1 cellular context compared by ENCODE assay signal in the genomic region with DNA sequence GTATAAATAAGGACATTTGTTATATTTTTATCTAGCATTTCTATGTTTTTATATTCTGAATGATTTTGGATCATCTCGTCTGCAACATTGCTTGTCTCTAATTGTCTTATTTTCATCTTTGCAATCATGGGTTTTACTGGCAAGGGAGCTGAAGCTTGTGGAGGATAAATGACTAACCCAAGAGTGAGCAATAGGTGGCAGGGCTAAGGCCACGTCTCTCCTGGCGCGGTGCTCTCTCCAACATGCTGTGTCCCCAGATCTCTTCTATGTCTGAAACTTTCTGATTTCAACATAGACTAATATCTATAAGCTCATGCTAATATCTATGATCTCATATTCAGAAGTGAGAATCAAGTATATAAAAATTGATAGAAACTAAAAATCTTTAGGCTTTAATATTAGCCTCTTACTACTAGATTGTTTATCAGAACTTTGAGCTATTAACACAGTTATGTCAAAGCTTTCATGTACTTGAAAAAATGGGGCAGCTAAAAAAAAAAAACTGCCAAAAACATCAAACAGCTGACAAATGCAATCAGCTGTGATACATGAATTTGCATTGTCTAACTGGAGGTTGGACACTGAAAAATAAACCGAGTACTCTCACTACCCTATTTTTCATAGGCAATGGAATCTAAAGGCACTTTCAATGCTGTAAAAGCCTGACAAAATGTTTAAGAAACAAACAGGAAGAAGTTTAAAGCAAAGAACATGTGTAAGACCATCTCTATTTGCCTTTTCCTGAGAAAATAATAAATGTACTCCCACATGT.
A peak's percentile ranks its signal among the peaks of the same experiment; 100 is the strongest.
TF ChIP-seq lines count a peak whose summit lies in the region.

No MANE protein-coding gene starts in this region.

TF ChIP-seq in GM12878, 131 proteins besides CTCF, POLR2A, EP300 and RAD21 (continued from another document):
- TF ChIP-seq, protein P1, sequence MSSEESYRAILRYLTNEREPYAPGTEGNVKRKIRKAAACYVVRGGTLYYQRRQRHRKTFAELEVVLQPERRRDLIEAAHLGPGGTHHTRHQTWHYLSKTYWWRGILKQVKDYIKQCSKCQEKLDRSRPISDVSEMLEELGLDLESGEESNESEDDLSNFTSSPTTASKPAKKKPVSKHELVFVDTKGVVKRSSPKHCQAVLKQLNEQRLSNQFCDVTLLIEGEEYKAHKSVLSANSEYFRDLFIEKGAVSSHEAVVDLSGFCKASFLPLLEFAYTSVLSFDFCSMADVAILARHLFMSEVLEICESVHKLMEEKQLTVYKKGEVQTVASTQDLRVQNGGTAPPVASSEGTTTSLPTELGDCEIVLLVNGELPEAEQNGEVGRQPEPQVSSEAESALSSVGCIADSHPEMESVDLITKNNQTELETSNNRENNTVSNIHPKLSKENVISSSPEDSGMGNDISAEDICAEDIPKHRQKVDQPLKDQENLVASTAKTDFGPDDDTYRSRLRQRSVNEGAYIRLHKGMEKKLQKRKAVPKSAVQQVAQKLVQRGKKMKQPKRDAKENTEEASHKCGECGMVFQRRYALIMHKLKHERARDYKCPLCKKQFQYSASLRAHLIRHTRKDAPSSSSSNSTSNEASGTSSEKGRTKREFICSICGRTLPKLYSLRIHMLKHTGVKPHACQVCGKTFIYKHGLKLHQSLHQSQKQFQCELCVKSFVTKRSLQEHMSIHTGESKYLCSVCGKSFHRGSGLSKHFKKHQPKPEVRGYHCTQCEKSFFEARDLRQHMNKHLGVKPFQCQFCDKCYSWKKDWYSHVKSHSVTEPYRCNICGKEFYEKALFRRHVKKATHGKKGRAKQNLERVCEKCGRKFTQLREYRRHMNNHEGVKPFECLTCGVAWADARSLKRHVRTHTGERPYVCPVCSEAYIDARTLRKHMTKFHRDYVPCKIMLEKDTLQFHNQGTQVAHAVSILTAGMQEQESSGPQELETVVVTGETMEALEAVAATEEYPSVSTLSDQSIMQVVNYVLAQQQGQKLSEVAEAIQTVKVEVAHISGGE (CRISPR knock-in tag; IDR thresholded peaks at IDR 0.05): no peak
- peak; percentile 38; the same call in 1 of the 2 replicates for TF ChIP-seq RAD51 (IDR thresholded peaks at IDR 0.05)
- TF ChIP-seq, protein P2, sequence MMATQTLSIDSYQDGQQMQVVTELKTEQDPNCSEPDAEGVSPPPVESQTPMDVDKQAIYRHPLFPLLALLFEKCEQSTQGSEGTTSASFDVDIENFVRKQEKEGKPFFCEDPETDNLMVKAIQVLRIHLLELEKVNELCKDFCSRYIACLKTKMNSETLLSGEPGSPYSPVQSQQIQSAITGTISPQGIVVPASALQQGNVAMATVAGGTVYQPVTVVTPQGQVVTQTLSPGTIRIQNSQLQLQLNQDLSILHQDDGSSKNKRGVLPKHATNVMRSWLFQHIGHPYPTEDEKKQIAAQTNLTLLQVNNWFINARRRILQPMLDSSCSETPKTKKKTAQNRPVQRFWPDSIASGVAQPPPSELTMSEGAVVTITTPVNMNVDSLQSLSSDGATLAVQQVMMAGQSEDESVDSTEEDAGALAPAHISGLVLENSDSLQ (IDR thresholded peaks at IDR 0.05): peak; percentile 72
- TF ChIP-seq, protein P3, sequence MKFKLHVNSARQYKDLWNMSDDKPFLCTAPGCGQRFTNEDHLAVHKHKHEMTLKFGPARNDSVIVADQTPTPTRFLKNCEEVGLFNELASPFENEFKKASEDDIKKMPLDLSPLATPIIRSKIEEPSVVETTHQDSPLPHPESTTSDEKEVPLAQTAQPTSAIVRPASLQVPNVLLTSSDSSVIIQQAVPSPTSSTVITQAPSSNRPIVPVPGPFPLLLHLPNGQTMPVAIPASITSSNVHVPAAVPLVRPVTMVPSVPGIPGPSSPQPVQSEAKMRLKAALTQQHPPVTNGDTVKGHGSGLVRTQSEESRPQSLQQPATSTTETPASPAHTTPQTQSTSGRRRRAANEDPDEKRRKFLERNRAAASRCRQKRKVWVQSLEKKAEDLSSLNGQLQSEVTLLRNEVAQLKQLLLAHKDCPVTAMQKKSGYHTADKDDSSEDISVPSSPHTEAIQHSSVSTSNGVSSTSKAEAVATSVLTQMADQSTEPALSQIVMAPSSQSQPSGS (IDR thresholded peaks at IDR 0.05; ENCODE audit: low read length): peak; percentile 62
- TF ChIP-seq, protein P4, sequence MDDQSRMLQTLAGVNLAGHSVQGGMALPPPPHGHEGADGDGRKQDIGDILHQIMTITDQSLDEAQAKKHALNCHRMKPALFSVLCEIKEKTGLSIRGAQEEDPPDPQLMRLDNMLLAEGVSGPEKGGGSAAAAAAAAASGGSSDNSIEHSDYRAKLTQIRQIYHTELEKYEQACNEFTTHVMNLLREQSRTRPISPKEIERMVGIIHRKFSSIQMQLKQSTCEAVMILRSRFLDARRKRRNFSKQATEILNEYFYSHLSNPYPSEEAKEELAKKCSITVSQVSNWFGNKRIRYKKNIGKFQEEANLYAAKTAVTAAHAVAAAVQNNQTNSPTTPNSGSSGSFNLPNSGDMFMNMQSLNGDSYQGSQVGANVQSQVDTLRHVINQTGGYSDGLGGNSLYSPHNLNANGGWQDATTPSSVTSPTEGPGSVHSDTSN (IDR thresholded peaks at IDR 0.05; ENCODE audit: insufficient replicate concordance, low read depth, low read length): peak; percentile 74
